In the genomic region with DNA sequence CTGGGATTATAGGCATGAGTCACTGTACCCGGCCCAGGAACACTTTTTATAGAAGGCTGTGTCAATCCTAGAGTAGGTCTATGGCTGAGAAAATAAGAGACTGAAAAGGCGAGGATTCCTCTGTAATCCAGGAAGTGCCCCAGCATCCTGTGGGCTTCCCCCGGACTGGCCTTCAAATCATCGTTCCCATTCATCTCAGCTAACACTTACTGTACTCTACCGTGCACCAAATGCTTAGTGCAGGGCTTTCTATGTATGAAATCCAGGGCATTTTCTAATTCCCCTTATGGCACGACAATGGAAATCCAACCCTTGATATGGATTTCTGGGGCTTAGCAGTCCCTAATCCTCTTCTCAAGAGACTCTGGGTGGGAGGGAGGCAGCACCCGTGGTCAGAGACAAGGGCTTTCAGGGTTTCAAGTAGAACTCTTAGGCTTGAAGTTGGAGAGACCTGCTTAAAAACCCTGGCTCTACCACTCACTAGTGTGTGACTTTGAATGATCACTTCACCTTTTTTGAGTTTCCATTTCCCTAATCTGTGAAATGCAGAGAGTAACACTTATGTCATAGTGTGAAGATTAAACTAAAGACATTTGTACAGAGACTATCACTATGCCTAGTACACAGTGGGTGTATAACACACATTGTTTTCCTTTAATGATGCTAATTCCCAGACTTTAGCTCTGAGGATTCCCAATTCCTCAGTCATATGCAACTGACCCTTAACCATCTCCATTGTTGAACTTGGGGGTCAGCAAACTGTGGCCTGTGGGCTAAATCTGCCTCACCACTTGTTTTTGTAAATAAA, we compare ENCODE assay signal across 1 cellular context.
TF ChIP-seq lines count a peak whose summit lies in the region.

No MANE protein-coding gene starts in this region.

TF ChIP-seq in GM12878, 131 proteins besides CTCF, POLR2A, EP300 and RAD21 (continues in another document):
- 0 out of 2 replicates have a peak, but pooled peaks have one; percentile 64 for TF ChIP-seq JUND (IDR thresholded peaks at IDR 0.05; ENCODE audit: low read depth, low read length)
- peak; percentile 51; the same call in 1 of the 2 replicates for TF ChIP-seq BACH1 (IDR thresholded peaks at IDR 0.05; ENCODE audit: borderline replicate concordance)
- 0 out of 2 replicates have a peak, but pooled peaks have one; percentile 23 for TF ChIP-seq CREB1 (IDR thresholded peaks at IDR 0.05; ENCODE audit: low read depth)
- TF ChIP-seq MXI1 (IDR thresholded peaks at IDR 0.05; ENCODE audit: low read depth, low read length): no peak
- TF ChIP-seq, protein P1, sequence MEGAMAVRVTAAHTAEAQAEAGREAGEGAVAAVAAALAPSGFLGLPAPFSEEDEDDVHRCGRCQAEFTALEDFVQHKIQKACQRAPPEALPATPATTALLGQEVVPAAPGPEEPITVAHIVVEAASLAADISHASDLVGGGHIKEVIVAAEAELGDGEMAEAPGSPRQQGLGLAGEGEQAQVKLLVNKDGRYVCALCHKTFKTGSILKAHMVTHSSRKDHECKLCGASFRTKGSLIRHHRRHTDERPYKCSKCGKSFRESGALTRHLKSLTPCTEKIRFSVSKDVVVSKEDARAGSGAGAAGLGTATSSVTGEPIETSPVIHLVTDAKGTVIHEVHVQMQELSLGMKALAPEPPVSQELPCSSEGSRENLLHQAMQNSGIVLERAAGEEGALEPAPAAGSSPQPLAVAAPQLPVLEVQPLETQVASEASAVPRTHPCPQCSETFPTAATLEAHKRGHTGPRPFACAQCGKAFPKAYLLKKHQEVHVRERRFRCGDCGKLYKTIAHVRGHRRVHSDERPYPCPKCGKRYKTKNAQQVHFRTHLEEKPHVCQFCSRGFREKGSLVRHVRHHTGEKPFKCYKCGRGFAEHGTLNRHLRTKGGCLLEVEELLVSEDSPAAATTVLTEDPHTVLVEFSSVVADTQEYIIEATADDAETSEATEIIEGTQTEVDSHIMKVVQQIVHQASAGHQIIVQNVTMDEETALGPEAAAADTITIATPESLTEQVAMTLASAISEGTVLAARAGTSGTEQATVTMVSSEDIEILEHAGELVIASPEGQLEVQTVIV (IDR thresholded peaks at IDR 0.05; ENCODE audit: borderline replicate concordance, partially characterized antibody): no peak
- no peak; the same call in 1 of the 2 replicates for TF ChIP-seq GATAD2B (conservative IDR thresholded peaks at IDR 0.05; ENCODE audit: low read depth)
- TF ChIP-seq SREBF2 (IDR thresholded peaks at IDR 0.05; ENCODE audit: low read length): no peak
- no peak for TF ChIP-seq SIX5 (IDR thresholded peaks at IDR 0.05; ENCODE audit: low read depth, low read length, severe bottlenecking)
- TF ChIP-seq NBN (IDR thresholded peaks at IDR 0.05): peak; percentile 73
- no peak for TF ChIP-seq NR2C2 (IDR thresholded peaks at IDR 0.05; ENCODE audit: borderline replicate concordance, control insufficient read depth, insufficient read length, low read depth)
- TF ChIP-seq ZNF622 (IDR thresholded peaks at IDR 0.05): no peak
- TF ChIP-seq TBL1XR1 (IDR thresholded peaks at IDR 0.05; ENCODE audit: low read depth, low read length): no peak
- TF ChIP-seq, protein P2, sequence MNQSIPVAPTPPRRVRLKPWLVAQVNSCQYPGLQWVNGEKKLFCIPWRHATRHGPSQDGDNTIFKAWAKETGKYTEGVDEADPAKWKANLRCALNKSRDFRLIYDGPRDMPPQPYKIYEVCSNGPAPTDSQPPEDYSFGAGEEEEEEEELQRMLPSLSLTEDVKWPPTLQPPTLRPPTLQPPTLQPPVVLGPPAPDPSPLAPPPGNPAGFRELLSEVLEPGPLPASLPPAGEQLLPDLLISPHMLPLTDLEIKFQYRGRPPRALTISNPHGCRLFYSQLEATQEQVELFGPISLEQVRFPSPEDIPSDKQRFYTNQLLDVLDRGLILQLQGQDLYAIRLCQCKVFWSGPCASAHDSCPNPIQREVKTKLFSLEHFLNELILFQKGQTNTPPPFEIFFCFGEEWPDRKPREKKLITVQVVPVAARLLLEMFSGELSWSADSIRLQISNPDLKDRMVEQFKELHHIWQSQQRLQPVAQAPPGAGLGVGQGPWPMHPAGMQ (IDR thresholded peaks at IDR 0.05; ENCODE audit: borderline replicate concordance): no peak
- peak; percentile 98 for TF ChIP-seq ATF7 (IDR thresholded peaks at IDR 0.05; ENCODE audit: low read depth)
- TF ChIP-seq, protein P3, sequence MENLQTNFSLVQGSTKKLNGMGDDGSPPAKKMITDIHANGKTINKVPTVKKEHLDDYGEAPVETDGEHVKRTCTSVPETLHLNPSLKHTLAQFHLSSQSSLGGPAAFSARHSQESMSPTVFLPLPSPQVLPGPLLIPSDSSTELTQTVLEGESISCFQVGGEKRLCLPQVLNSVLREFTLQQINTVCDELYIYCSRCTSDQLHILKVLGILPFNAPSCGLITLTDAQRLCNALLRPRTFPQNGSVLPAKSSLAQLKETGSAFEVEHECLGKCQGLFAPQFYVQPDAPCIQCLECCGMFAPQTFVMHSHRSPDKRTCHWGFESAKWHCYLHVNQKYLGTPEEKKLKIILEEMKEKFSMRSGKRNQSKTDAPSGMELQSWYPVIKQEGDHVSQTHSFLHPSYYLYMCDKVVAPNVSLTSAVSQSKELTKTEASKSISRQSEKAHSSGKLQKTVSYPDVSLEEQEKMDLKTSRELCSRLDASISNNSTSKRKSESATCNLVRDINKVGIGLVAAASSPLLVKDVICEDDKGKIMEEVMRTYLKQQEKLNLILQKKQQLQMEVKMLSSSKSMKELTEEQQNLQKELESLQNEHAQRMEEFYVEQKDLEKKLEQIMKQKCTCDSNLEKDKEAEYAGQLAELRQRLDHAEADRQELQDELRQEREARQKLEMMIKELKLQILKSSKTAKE (IDR thresholded peaks at IDR 0.05; ENCODE audit: low read depth, poor library complexity, severe bottlenecking): peak; percentile 68
- TF ChIP-seq, protein P4, sequence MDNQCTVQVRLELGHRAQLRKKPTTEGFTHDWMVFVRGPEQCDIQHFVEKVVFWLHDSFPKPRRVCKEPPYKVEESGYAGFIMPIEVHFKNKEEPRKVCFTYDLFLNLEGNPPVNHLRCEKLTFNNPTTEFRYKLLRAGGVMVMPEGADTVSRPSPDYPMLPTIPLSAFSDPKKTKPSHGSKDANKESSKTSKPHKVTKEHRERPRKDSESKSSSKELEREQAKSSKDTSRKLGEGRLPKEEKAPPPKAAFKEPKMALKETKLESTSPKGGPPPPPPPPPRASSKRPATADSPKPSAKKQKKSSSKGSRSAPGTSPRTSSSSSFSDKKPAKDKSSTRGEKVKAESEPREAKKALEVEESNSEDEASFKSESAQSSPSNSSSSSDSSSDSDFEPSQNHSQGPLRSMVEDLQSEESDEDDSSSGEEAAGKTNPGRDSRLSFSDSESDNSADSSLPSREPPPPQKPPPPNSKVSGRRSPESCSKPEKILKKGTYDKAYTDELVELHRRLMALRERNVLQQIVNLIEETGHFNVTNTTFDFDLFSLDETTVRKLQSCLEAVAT (IDR thresholded peaks at IDR 0.05): no peak
- TF ChIP-seq, protein P5, sequence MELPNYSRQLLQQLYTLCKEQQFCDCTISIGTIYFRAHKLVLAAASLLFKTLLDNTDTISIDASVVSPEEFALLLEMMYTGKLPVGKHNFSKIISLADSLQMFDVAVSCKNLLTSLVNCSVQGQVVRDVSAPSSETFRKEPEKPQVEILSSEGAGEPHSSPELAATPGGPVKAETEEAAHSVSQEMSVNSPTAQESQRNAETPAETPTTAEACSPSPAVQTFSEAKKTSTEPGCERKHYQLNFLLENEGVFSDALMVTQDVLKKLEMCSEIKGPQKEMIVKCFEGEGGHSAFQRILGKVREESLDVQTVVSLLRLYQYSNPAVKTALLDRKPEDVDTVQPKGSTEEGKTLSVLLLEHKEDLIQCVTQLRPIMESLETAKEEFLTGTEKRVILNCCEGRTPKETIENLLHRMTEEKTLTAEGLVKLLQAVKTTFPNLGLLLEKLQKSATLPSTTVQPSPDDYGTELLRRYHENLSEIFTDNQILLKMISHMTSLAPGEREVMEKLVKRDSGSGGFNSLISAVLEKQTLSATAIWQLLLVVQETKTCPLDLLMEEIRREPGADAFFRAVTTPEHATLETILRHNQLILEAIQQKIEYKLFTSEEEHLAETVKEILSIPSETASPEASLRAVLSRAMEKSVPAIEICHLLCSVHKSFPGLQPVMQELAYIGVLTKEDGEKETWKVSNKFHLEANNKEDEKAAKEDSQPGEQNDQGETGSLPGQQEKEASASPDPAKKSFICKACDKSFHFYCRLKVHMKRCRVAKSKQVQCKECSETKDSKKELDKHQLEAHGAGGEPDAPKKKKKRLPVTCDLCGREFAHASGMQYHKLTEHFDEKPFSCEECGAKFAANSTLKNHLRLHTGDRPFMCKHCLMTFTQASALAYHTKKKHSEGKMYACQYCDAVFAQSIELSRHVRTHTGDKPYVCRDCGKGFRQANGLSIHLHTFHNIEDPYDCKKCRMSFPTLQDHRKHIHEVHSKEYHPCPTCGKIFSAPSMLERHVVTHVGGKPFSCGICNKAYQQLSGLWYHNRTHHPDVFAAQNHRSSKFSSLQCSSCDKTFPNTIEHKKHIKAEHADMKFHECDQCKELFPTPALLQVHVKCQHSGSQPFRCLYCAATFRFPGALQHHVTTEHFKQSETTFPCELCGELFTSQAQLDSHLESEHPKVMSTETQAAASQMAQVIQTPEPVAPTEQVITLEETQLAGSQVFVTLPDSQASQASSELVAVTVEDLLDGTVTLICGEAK (IDR thresholded peaks at IDR 0.05; ENCODE audit: borderline replicate concordance): no peak
- TF ChIP-seq, protein P6, sequence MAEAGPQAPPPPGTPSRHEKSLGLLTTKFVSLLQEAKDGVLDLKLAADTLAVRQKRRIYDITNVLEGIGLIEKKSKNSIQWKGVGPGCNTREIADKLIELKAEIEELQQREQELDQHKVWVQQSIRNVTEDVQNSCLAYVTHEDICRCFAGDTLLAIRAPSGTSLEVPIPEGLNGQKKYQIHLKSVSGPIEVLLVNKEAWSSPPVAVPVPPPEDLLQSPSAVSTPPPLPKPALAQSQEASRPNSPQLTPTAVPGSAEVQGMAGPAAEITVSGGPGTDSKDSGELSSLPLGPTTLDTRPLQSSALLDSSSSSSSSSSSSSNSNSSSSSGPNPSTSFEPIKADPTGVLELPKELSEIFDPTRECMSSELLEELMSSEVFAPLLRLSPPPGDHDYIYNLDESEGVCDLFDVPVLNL (IDR thresholded peaks at IDR 0.05; ENCODE audit: low read depth, low read length): no peak
- TF ChIP-seq, protein P7, sequence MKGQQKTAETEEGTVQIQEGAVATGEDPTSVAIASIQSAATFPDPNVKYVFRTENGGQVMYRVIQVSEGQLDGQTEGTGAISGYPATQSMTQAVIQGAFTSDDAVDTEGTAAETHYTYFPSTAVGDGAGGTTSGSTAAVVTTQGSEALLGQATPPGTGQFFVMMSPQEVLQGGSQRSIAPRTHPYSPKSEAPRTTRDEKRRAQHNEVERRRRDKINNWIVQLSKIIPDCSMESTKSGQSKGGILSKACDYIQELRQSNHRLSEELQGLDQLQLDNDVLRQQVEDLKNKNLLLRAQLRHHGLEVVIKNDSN (IDR thresholded peaks at IDR 0.05; ENCODE audit: borderline replicate concordance, extremely low read length, insufficient read depth, low read depth, low read length): no peak
- TF ChIP-seq IKZF2 (IDR thresholded peaks at IDR 0.05): peak; percentile 78 to 81; a peak in 3 of 4 replicates
- TF ChIP-seq, protein P8, sequence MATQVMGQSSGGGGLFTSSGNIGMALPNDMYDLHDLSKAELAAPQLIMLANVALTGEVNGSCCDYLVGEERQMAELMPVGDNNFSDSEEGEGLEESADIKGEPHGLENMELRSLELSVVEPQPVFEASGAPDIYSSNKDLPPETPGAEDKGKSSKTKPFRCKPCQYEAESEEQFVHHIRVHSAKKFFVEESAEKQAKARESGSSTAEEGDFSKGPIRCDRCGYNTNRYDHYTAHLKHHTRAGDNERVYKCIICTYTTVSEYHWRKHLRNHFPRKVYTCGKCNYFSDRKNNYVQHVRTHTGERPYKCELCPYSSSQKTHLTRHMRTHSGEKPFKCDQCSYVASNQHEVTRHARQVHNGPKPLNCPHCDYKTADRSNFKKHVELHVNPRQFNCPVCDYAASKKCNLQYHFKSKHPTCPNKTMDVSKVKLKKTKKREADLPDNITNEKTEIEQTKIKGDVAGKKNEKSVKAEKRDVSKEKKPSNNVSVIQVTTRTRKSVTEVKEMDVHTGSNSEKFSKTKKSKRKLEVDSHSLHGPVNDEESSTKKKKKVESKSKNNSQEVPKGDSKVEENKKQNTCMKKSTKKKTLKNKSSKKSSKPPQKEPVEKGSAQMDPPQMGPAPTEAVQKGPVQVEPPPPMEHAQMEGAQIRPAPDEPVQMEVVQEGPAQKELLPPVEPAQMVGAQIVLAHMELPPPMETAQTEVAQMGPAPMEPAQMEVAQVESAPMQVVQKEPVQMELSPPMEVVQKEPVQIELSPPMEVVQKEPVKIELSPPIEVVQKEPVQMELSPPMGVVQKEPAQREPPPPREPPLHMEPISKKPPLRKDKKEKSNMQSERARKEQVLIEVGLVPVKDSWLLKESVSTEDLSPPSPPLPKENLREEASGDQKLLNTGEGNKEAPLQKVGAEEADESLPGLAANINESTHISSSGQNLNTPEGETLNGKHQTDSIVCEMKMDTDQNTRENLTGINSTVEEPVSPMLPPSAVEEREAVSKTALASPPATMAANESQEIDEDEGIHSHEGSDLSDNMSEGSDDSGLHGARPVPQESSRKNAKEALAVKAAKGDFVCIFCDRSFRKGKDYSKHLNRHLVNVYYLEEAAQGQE (IDR thresholded peaks at IDR 0.05; ENCODE audit: low read depth, low read length): no peak
- TF ChIP-seq CBFB (IDR thresholded peaks at IDR 0.05; ENCODE audit: low read depth): 0 out of 2 replicates have a peak, but pooled peaks have one; percentile 13
- peak; percentile 53 for TF ChIP-seq JUNB (IDR thresholded peaks at IDR 0.05)
- TF ChIP-seq BMI1 (IDR thresholded peaks at IDR 0.05; ENCODE audit: borderline replicate concordance): 0 out of 2 replicates have a peak, but pooled peaks have one; percentile 49
- TF ChIP-seq SRF (IDR thresholded peaks at IDR 0.05; ENCODE audit: low read depth in 2 of 2, low read length in 2 of 2): 0 out of 4 replicates have a peak, but pooled peaks of 1 of the 2 experiments have one; percentile 30
- peak; percentile 88 for TF ChIP-seq DPF2 (IDR thresholded peaks at IDR 0.05)
